In the genomic region with DNA sequence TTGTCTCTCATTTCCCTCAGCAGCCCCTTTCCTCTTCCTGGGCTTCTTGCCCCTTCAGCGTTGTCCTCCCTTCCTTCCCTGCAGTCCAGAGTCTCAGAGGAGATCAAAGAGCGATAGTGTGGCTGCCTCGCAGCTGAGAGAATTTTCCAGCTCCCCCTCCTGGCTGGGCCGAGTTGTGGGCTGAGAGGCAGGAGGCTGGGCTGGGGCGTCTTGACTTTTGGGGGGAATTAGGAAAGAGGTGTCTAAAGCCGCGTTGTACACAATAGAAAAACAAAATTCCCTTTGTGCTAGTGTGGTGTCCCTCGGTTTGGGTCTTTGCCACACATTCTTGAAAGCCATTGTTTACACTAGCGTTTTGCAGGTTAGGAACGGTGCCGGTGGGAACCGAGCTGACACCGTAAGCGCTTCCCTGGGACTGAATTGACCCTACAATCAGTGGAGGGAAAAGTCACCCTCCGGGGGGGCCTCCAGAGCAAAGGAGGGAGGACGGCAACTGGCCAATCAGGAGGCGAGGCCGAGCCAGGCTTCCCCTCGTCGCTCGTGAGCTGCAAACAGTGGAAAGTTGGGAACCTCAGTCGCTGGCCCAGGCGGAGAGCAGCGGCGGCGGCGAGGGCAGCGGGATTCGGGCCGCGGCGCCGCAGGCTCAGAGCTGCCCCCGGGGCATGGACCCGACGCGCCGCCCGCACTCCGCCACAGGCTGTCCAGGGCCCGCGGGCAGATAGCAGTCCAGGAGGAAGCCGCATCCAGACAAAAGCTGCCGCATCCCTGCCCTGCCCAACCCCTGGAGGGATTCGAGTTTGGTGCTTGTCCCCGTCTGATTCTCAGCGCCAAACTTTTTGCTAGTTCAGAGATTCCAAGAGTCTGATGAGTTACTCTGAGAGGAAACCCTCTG, we compare ENCODE assay signal across 8 cellular contexts. TPM values are rescaled to one million over a fixed set of nuclear protein-coding genes. Genes with fewer than 3 reads are reported as not detected.
DNase-seq lines count a peak whose midpoint lies in the region; ATAC-seq, FAIRE-seq and TF ChIP-seq lines count a peak whose summit lies in the region.

HMCN1 (plus strand) TSS at position 574 of the 892 bp plus-strand sequence. CDS start 389 bp downstream, outside the sequence.

- DNase-seq in Daoy (ENCODE audit: low read depth) (peak; percentile 87), KBM-7 (peak; percentile 41), T-cell (peak in 8 of 34 experiments; percentile 1 to 10 (median 6)), choroid plexus epithelial cell (ENCODE audit: low read depth) (peak; percentile 32), kidney (peak; percentile 89), GM19239 (ENCODE audit: insufficient read length, low spot score) (no peak)
- DNase-seq in activated CD4-positive, CD25-positive, alpha-beta regulatory T cell (lab: John Stamatoyannopoulos, UW) = no peak

- H3K27me3 Mint-ChIP-seq in T-cell = peaks cover 53 to 64% of the 10 kb centered on the region in 2 donors

- CTCF ChIA-PET in T-cell (lab: Charles Lee) = interaction anchor here in 1 of 2 donors (0.6 kb wide), 1 partner anchor 397 kb away, joined by 3 read pairs; no protein-coding TSS in a partner anchor

- H3K4me1 ChIP-seq in kidney (ENCODE audit: control insufficient read depth in 1 of 2, insufficient read depth in 1 of 2, low read depth in 1 of 2, low read length in 2 of 2) (peaks cover 0 to 4% of the 10 kb centered on the region in 2 donors), skeletal muscle tissue (ENCODE audit: control insufficient read depth in 3 of 3, insufficient read depth in 3 of 3, low read length in 3 of 3) (peaks cover 6 to 11% (median 10%) of the 10 kb centered on the region in 3 donors)

- H3K27me3 ChIP-seq in skeletal muscle tissue (ENCODE audit: control insufficient read depth in 3 of 3, insufficient read depth in 3 of 3, low read length in 3 of 3) = peaks cover 0 to 2% (median 0%) of the 10 kb centered on the region in 3 donors

- H3K9ac ChIP-seq in kidney (ENCODE audit: low read length in 2 of 2) (peak within 1 kb of the TSS; percentile 60 to 63), skeletal muscle tissue (ENCODE audit: low read depth in 1 of 3, low read length in 3 of 3) (peak within 1 kb of the TSS; percentile 48 to 76 (median 62))

- in situ Hi-C loops in KBM-7 (cut with MboI; ENCODE audit: low pct_unique_long_range_greater_than_20kb, low sequenced_read_pairs) = no loop called here

- H3K27ac ChIP-seq in kidney (ENCODE audit: low read depth in 2 of 2, low read length in 2 of 2) = peak within 1 kb of the TSS in 1 of 2 donors; percentile 3
- H3K27ac ChIP-seq in skeletal muscle tissue (ENCODE audit: low read depth, low read length) = peak within 1 kb of the TSS; percentile 52

- peaks cover 16 to 20% (median 17%) of the 10 kb centered on the region in 3 donors for H3K4me1 Mint-ChIP-seq in T-cell

- intact Hi-C loops in kidney (cut with DNase I) = loop anchor here (10.0 kb wide), 1 partner anchor 491 kb away; no protein-coding TSS in a partner anchor

- H3K9me3 ChIP-seq in kidney (ENCODE audit: control insufficient read depth in 1 of 2, low read length in 2 of 2) = no peaks in the 10 kb centered on the region
- H3K9me3 ChIP-seq in skeletal muscle tissue (ENCODE audit: control insufficient read depth in 3 of 3, low read length in 3 of 3) = no peaks in the 10 kb centered on the region

- H3K36me3 Mint-ChIP-seq in T-cell = peaks cover 4% of the 10 kb centered on the region

- H3K27ac Mint-ChIP-seq in T-cell = no peak within 1 kb of the TSS

- TF ChIP-seq CTCF in choroid plexus epithelial cell (conservative IDR thresholded peaks at IDR 0.05; ENCODE audit: low read depth, low read length) (peak; percentile 68), kidney (IDR thresholded peaks at IDR 0.05; ENCODE audit: borderline replicate concordance, extremely low read depth, insufficient read depth) (no peak)

- peaks cover 6 to 22% (median 19%) of the 10 kb centered on the region in 3 donors for H3K9me3 Mint-ChIP-seq in T-cell

- peak within 1 kb of the TSS; percentile 58 to 78 (median 76) for H3K4me3 Mint-ChIP-seq in T-cell

- POLR2A ChIA-PET in T-cell (lab: Charles Lee) = no interaction called here

- no peak for FAIRE-seq in kidney (lab: Jason Lieb, UNC)
- no peak for FAIRE-seq in GM19239 (lab: Jason Lieb, UNC)

- H3K36me3 ChIP-seq in kidney (ENCODE audit: control insufficient read depth in 1 of 2, insufficient read depth in 2 of 2, low read length in 2 of 2) (no peaks in the 10 kb centered on the region), skeletal muscle tissue (ENCODE audit: control insufficient read depth in 3 of 3, insufficient read depth in 3 of 3, low read length in 3 of 3) (no peaks in the 10 kb centered on the region)

- H3K4me3 ChIP-seq in choroid plexus epithelial cell (ENCODE audit: low read depth, low read length) (peak within 1 kb of the TSS; percentile 59), kidney (ENCODE audit: low read length in 2 of 2) (peak within 1 kb of the TSS; percentile 70 to 76), skeletal muscle tissue (ENCODE audit: low read length in 3 of 3) (peak within 1 kb of the TSS; percentile 73 to 85 (median 77))

- peak; percentile 33 to 44 (median 41) for ATAC-seq in T-cell (replicated peaks in 1 of 4)

RNA-seq across cellular contexts. Expression of gene HMCN1, which starts in this region (rescaled TPM):
- 2.6 and 5.5 TPM in 2 replicates for total RNA-seq in Daoy (2014; rRNA removed; shearing (Covaris generic))
- total RNA-seq in T-cell = under 1 TPM; 0.05 to 0.23 (median 0.16) TPM
- 2.7 TPM for total RNA-seq in kidney
- polyA plus RNA-seq in kidney (ENCODE audit: insufficient read depth, low read depth, low replicate concordance) = 0.97 TPM
- total RNA-seq in skeletal muscle tissue = 16.7 TPM

Comparison
In these comparisons a context has a peak if more than half of its experiments do, and no peak if none do; other contexts are left out.
1. Peak in ATAC-seq in T-cell; RNA of the gene not detected or under 1 TPM.
2. DNase-seq: peak in Daoy (single experiment), KBM-7 (single experiment), choroid plexus epithelial cell (single experiment) and kidney (single experiment); none in GM19239 (single experiment) and activated CD4-positive, CD25-positive, alpha-beta regulatory T cell (0 of 4).
3. Peak in every context shown above with its lines, with median percentiles within 50 percentile points of each other: H3K4me3 ChIP-seq.